Comparison of ENCODE assay signal across 8 cellular contexts in genomic region chr6:40587240-40588069, GRCh38. TPM values are rescaled to one million over a fixed set of nuclear protein-coding genes. Genes with fewer than 3 reads are reported as not detected.
DNase-seq lines count a peak whose midpoint lies in the region; ATAC-seq and TF ChIP-seq lines count a peak whose summit lies in the region.

Gene LRFN2, minus strand, starts transcription at chr6:40587364.

- H3K36me3 Mint-ChIP-seq in IgD-negative memory B cell (no peaks in the 10 kb centered on the region), progenitor cell of endocrine pancreas (ENCODE audit: insufficient read depth) (no peaks in the 10 kb centered on the region), type B pancreatic cell (no peaks in the 10 kb centered on the region)
- no peaks in the 10 kb centered on the region for H3K36me3 Mint-ChIP-seq in activated naive CD8-positive, alpha-beta T cell treated with anti-CD3 and anti-CD28 coated beads, Interleukin-2, amount 50 U/mL, for 24 hours (ENCODE audit: low read depth)

- H3K36me3 ChIP-seq in BE2C: no peaks in the 10 kb centered on the region
- H3K36me3 ChIP-seq in heart right ventricle: no peaks in the 10 kb centered on the region

- H3K27me3 Mint-ChIP-seq in IgD-negative memory B cell (peaks cover 40% of the 10 kb centered on the region), progenitor cell of endocrine pancreas (peaks cover 75% of the 10 kb centered on the region), type B pancreatic cell (peaks cover 79% of the 10 kb centered on the region)
- peaks cover 29% of the 10 kb centered on the region for H3K27me3 Mint-ChIP-seq in activated naive CD8-positive, alpha-beta T cell treated with anti-CD3 and anti-CD28 coated beads, Interleukin-2, amount 50 U/mL, for 24 hours

- H3K4me1 Mint-ChIP-seq in IgD-negative memory B cell: peaks cover 0 to 2% (median 0%) of the 10 kb centered on the region in 3 donors
- H3K4me1 Mint-ChIP-seq in activated naive CD8-positive, alpha-beta T cell treated with anti-CD3 and anti-CD28 coated beads, Interleukin-2, amount 50 U/mL, for 24 hours: peaks cover 8% of the 10 kb centered on the region
- peaks cover 13% of the 10 kb centered on the region for H3K4me1 Mint-ChIP-seq in progenitor cell of endocrine pancreas (ENCODE audit: low read depth)
- peaks cover 16% of the 10 kb centered on the region for H3K4me1 Mint-ChIP-seq in type B pancreatic cell (ENCODE audit: unreplicated experiment)

- H3K4me3 ChIP-seq in BE2C (ENCODE audit: low read depth, low read length): peak within 1 kb of the TSS; percentile 97
- peak within 1 kb of the TSS in 9 of 10 donors; percentile 22 to 53 (median 43) for H3K4me3 ChIP-seq in heart right ventricle

- ATAC-seq in GM19372 (IDR thresholded peaks at IDR 0.05; ENCODE audit: low read depth, unreplicated experiment) (peak; percentile 93), heart right ventricle (peak; percentile 87 to 95 (median 90))
- ATAC-seq in activated naive CD8-positive, alpha-beta T cell treated with anti-CD3 and anti-CD28 coated beads, Interleukin-2, amount 50 U/mL, for 24 hours: peak; percentile 85

- DNase-seq in BE2C (peak; percentile 92), SK-MEL-5 (ENCODE audit: low read depth, low spot score) (peak; percentile 64), heart right ventricle (peak; percentile 34 to 71), progenitor cell of endocrine pancreas (ENCODE audit: low spot score, unreplicated experiment) (peak; percentile 84), type B pancreatic cell (ENCODE audit: extremely low spot score, unreplicated experiment) (peak; percentile 91)
- DNase-seq in activated naive CD8-positive, alpha-beta T cell treated with anti-CD3 and anti-CD28 coated beads, Interleukin-2, amount 50 U/mL, for 24 hours: peak; percentile 74

- H3K9me3 ChIP-seq in BE2C (no peaks in the 10 kb centered on the region), heart right ventricle (no peaks in the 10 kb centered on the region)

- H3K27ac ChIP-seq in heart right ventricle: peak within 1 kb of the TSS in 1 of 10 donors; percentile 15

- intact Hi-C loops in heart right ventricle (cut with DNase I): loop anchor here in 7 of 10 donors (5.0 to 10.0 kb wide), 4 partner anchors 253 to 603 kb away; no protein-coding TSS in a partner anchor

- H3K27me3 ChIP-seq in BE2C: no peaks in the 10 kb centered on the region
- H3K27me3 ChIP-seq in heart right ventricle: peaks cover 0 to 94% (median 83%) of the 10 kb centered on the region in 7 donors

- H3K27ac Mint-ChIP-seq in IgD-negative memory B cell: peak within 1 kb of the TSS in 1 of 3 donors; percentile 53
- no peak within 1 kb of the TSS for H3K27ac Mint-ChIP-seq in activated naive CD8-positive, alpha-beta T cell treated with anti-CD3 and anti-CD28 coated beads, Interleukin-2, amount 50 U/mL, for 24 hours
- peak within 1 kb of the TSS; percentile 91 for H3K27ac Mint-ChIP-seq in progenitor cell of endocrine pancreas
- H3K27ac Mint-ChIP-seq in type B pancreatic cell: peak within 1 kb of the TSS; percentile 79

- TF ChIP-seq CTCF in BE2C (IDR thresholded peaks at IDR 0.05; ENCODE audit: low read depth, low read length) (peak; percentile 50), heart right ventricle (IDR thresholded peaks at IDR 0.05) (peak; percentile 19 to 71 (median 62)), progenitor cell of endocrine pancreas (IDR thresholded peaks at IDR 0.05; ENCODE audit: unreplicated experiment) (peak; percentile 64), type B pancreatic cell (conservative IDR thresholded peaks at IDR 0.05) (peak; percentile 79)

- in situ Hi-C loops in SK-MEL-5 (cut with HindIII; ENCODE audit: low pct_unique_long_range_greater_than_20kb, low sequenced_read_pairs): no loop called here

- 0 to 1% methylated on average over 84 to 89 of the region's 89 CpGs for WGBS in heart right ventricle, 2 donors

- H3K9me3 Mint-ChIP-seq in IgD-negative memory B cell: peaks cover 0 to 5% (median 0%) of the 10 kb centered on the region in 3 donors
- no peaks in the 10 kb centered on the region for H3K9me3 Mint-ChIP-seq in activated naive CD8-positive, alpha-beta T cell treated with anti-CD3 and anti-CD28 coated beads, Interleukin-2, amount 50 U/mL, for 24 hours
- H3K9me3 Mint-ChIP-seq in progenitor cell of endocrine pancreas (ENCODE audit: low read depth): no peaks in the 10 kb centered on the region
- H3K9me3 Mint-ChIP-seq in type B pancreatic cell: no peaks in the 10 kb centered on the region

- H3K4me3 Mint-ChIP-seq in IgD-negative memory B cell: peak within 1 kb of the TSS in 3 of 4 donors; percentile 76 to 90 (median 82)
- peak within 1 kb of the TSS; percentile 76 for H3K4me3 Mint-ChIP-seq in activated naive CD8-positive, alpha-beta T cell treated with anti-CD3 and anti-CD28 coated beads, Interleukin-2, amount 50 U/mL, for 24 hours
- H3K4me3 Mint-ChIP-seq in progenitor cell of endocrine pancreas (ENCODE audit: low read depth): peak within 1 kb of the TSS; percentile 81
- H3K4me3 Mint-ChIP-seq in type B pancreatic cell: peak within 1 kb of the TSS; percentile 91

- H3K4me1 ChIP-seq in BE2C (peaks cover 4% of the 10 kb centered on the region), heart right ventricle (peaks cover 0 to 20% (median 15%) of the 10 kb centered on the region in 9 donors)

RNA-seq across cellular contexts. Expression of gene LRFN2, which starts in this region (rescaled TPM):
- polyA plus RNA-seq in BE2C (2012; ENCODE audit: insufficient read depth, insufficient read length, low read depth): 13.0 TPM
- not detected for polyA plus RNA-seq in IgD-negative memory B cell
- not detected in 2 replicates for total RNA-seq in SK-MEL-5 (2014; rRNA removed; shearing (Covaris generic))
- not detected in 2 replicates for polyA plus RNA-seq in SK-MEL-5 (2015; cell fraction: cytosol; rRNA removed)
- polyA plus RNA-seq in SK-MEL-5 (2015; cell fraction: nucleus; rRNA removed): not detected in 2 replicates
- total RNA-seq in heart right ventricle: not detected
- polyA plus RNA-seq in heart right ventricle: not detected
- total RNA-seq in progenitor cell of endocrine pancreas: 0.14 and 0.18 TPM in 2 replicates
- total RNA-seq in type B pancreatic cell (ENCODE audit: low replicate concordance): 1.1 and 3.4 TPM in 2 replicates

Comparison
In these comparisons a context has a peak if more than half of its experiments do, and no peak if none do; other contexts are left out.
1. Peak in DNase-seq in SK-MEL-5; RNA of the gene not detected or under 1 TPM.
2. Peak in DNase-seq, ATAC-seq and H3K4me3 ChIP-seq in heart right ventricle; RNA of the gene not detected or under 1 TPM.
3. Peak in DNase-seq in progenitor cell of endocrine pancreas; RNA of the gene not detected or under 1 TPM.